Comparison of ENCODE assay signal across 25 cellular contexts in genomic region chr10:117965984-117966383, GRCh38.
"Had no signal": no experiment of that assay in that cellular context is flagged by ENCODE, and none has a peak within 500 bp of the region (broad histone marks: within the 10 kb centered on the region; RNA-seq: fewer than 3 reads in every experiment).

No MANE protein-coding gene starts in this region.

- H3K9me3 ChIP-seq: neutrophil, pancreas, psoas muscle, right lobe of liver, sigmoid colon, thoracic aorta, thyroid gland, tibial nerve, vagina had no signal

- FAIRE-seq: pancreas, small intestine, urothelium cell line had no signal

- H3K4me3 ChIP-seq: pancreas, psoas muscle, right lobe of liver, sigmoid colon, stomach, thoracic aorta, thyroid gland, tibial nerve, upper lobe of left lung, vagina had no signal

- H3K36me3 ChIP-seq: neutrophil, pancreas, right lobe of liver, sigmoid colon, stomach, thoracic aorta, thyroid gland, tibial nerve, upper lobe of left lung, vagina had no signal

- DNase-seq: nephron progenitor cell; nucleus accumbens; pancreas; psoas muscle; right cardiac atrium; right lobe of liver; sigmoid colon; small intestine; stimulated activated CD4-positive, alpha-beta T cell treated with anti-CD3 and anti-CD28 coated beads, Interleukin-15, amount 100 ng/mL, for 24 hours; stimulated activated CD4-positive, alpha-beta T cell treated with anti-CD3 and anti-CD28 coated beads, Interleukin-2, amount 100 ng/mL, for 24 hours; stimulated activated CD4-positive, alpha-beta T cell treated with anti-CD3 and anti-CD28 coated beads, Interleukin-2, amount 100 ng/mL, for 48 hours; stimulated activated CD4-positive, alpha-beta T cell treated with anti-CD3 and anti-CD28 coated beads, Interleukin-4, amount 100 ng/mL, for 24 hours; stimulated activated naive B cell treated with anti-CD40 and anti-IgM and Interleukin-4, amounts not matched to agents 10 μg/mL and 1 μg/mL and 100 μg/mL, for 72 hours; stimulated activated naive CD4-positive, alpha-beta T cell treated with Interleukin-2 at 50 U/mL for 16 hours; stomach; thyroid gland; trophoblast cell; upper lobe of left lung had no signal

- H3K4me1 ChIP-seq: pancreas, psoas muscle, right lobe of liver, sigmoid colon, stomach, tibial nerve, upper lobe of left lung, vagina had no signal

- H3K27me3 ChIP-seq: pancreas, right lobe of liver, sigmoid colon, thyroid gland, tibial nerve, upper lobe of left lung, vagina had no signal

- ATAC-seq: natural killer cell treated with Interleukin-12 subunit alpha and Interleukin-12 subunit beta and Interleukin-15 and Interleukin-18, amount 100 ng/mL, for 72 hours; pancreas; psoas muscle; right cardiac atrium; right lobe of liver; stimulated activated effector memory CD8-positive, alpha-beta T cell treated with anti-CD3 and anti-CD28 coated beads, Interleukin-12 subunit alpha, Interleukin-12 subunit beta, amount 100 ng/mL, for 72 hours; stimulated activated naive B cell treated with anti-CD40 and anti-IgM and Interleukin-4, amounts not matched to agents 10 μg/mL and 1 μg/mL and 100 μg/mL, for 72 hours had no signal

- H3K27ac ChIP-seq: neutrophil, pancreas, psoas muscle, right lobe of liver, sigmoid colon, stomach, thoracic aorta, thyroid gland, tibial nerve, upper lobe of left lung, vagina had no signal
